In genomic region chr2:147636238-147636887, GRCh38 we compare ENCODE assay signal across 10 cellular contexts.
DNase-seq lines count a peak whose midpoint lies in the region; FAIRE-seq and TF ChIP-seq lines count a peak whose summit lies in the region.
"Had no signal": no experiment of that assay in that cellular context is flagged by ENCODE, and none has a peak within 500 bp of the region (broad histone marks: within the 10 kb centered on the region; RNA-seq: fewer than 3 reads in every experiment).

No MANE protein-coding gene starts in this region.

- H3K27ac Mint-ChIP-seq in activated naive CD4-positive, alpha-beta T cell treated with anti-CD3 and anti-CD28 coated beads for 36 hours: no peak overlapping the region

- intact Hi-C loops in activated naive CD4-positive, alpha-beta T cell treated with anti-CD3 and anti-CD28 coated beads for 36 hours (cut with micrococcal nuclease): loop anchor here (10.0 kb wide), 2 partner anchors 552 to 1238 kb away; partner anchors contain the start of gene KIF5C

- FAIRE-seq in GM19239 (lab: Jason Lieb, UNC): peak; percentile 4

- H3K36me3 Mint-ChIP-seq in activated naive CD4-positive, alpha-beta T cell treated with anti-CD3 and anti-CD28 coated beads for 36 hours (ENCODE audit: low read depth): no peaks in the 10 kb centered on the region

- no peak for TF ChIP-seq CTCF in retinal pigment epithelial cell (conservative IDR thresholded peaks at IDR 0.05; ENCODE audit: low read depth, low read length)

- CTCF ChIA-PET in activated naive CD4-positive, alpha-beta T cell treated with anti-CD3 and anti-CD28 coated beads for 36 hours (lab: Charles Lee): no interaction called here

- H3K9me3 Mint-ChIP-seq in activated naive CD4-positive, alpha-beta T cell treated with anti-CD3 and anti-CD28 coated beads for 36 hours: no peaks in the 10 kb centered on the region

- H3K27me3 Mint-ChIP-seq in activated naive CD4-positive, alpha-beta T cell treated with anti-CD3 and anti-CD28 coated beads for 36 hours (ENCODE audit: low read depth): no peaks in the 10 kb centered on the region

- H3K4me1 Mint-ChIP-seq in activated naive CD4-positive, alpha-beta T cell treated with anti-CD3 and anti-CD28 coated beads for 36 hours (ENCODE audit: low read depth): peaks cover 24% of the 10 kb centered on the region

- no peak overlapping the region for H3K4me3 Mint-ChIP-seq in activated naive CD4-positive, alpha-beta T cell treated with anti-CD3 and anti-CD28 coated beads for 36 hours

- H3K4me3 ChIP-seq in retinal pigment epithelial cell (ENCODE audit: low read length): no peak overlapping the region

- no peak for DNase-seq in GM19239 (ENCODE audit: insufficient read length, low spot score)
- peak; percentile 52 for DNase-seq in OCI-M1 (lab: John Stamatoyannopoulos, UW)
- peak; percentile 51 for DNase-seq in fibroblast of peridontal ligament (ENCODE audit: extremely low read depth)
- peak; percentile 50 for DNase-seq in retinal pigment epithelial cell (ENCODE audit: low read depth)
- DNase-seq in NCI-H1436 (lab: John Stamatoyannopoulos, UW): no peak
- DNase-seq in activated effector memory CD4-positive, alpha-beta T cell treated with Interleukin-2 at 50 U/mL for 16 hours: no peak
- no peak for DNase-seq in activated CD4-positive, CD25-positive, alpha-beta regulatory T cell treated with anti-CD3 and anti-CD28 coated beads, Interleukin-2, amount 50 U/mL, for 72 hours
- no peak for DNase-seq in activated naive CD4-positive, alpha-beta T cell treated with anti-CD3 and anti-CD28 coated beads for 36 hours
- DNase-seq: GF-D8, NCI-H1092 had no signal

Comparison
In these comparisons a context has a peak if more than half of its experiments do, and no peak if none do; other contexts are left out.
1. DNase-seq: peak in OCI-M1 (single experiment), fibroblast of peridontal ligament (single experiment) and retinal pigment epithelial cell (single experiment); none in GM19239 (single experiment), NCI-H1436 (single experiment), activated effector memory CD4-positive, alpha-beta T cell treated with Interleukin-2 at 50 U/mL for 16 hours (single experiment), activated CD4-positive, CD25-positive, alpha-beta regulatory T cell treated with anti-CD3 and anti-CD28 coated beads, Interleukin-2, amount 50 U/mL, for 72 hours (single experiment) and activated naive CD4-positive, alpha-beta T cell treated with anti-CD3 and anti-CD28 coated beads for 36 hours (single experiment).